Comparison of ENCODE assay signal across 22 cellular contexts in the genomic region with DNA sequence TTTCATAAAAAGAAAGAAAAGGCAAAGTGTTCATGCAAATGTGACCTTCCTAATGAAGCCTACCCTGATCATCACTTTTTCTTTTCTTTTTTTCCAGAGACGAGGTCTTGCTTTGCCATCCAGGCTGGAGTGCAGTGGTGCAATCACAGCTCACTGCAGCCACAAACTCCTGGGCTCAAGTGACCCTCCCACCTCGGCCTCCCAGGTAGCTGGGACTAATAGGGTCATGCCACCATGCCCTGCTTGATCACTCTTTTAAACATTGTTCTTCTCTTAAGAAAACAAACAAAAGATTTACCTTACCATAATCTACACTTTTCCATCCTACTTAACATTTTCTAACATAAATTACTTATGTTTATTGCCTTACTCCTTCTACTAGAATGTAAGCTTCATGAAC.
"Had no signal": no experiment of that assay in that cellular context is flagged by ENCODE, and none has a peak within 500 bp of the region (broad histone marks: within the 10 kb centered on the region; RNA-seq: fewer than 3 reads in every experiment).

No MANE protein-coding gene starts in this region.

- DNase-seq: cortex of kidney; effector memory CD8-positive, alpha-beta T cell; erythroblast; esophagus squamous epithelium; foreskin melanocyte; glutamatergic neuron; heart right ventricle; hypothalamus; immature natural killer cell; islet precursor cell; kidney glomerular epithelial cell; left colon; left ventricle myocardium superior; pancreas; stimulated activated CD4-positive, alpha-beta T cell treated with anti-CD3 and anti-CD28 coated beads, Interleukin-2, amount 100 ng/mL, for 24 hours; stimulated activated CD4-positive, alpha-beta T cell treated with anti-CD3 and anti-CD28 coated beads, Interleukin-4, amount 100 ng/mL, for 24 hours; transverse colon had no signal

- H3K4me3 Mint-ChIP-seq: effector memory CD8-positive, alpha-beta T cell; immature natural killer cell; memory B cell; natural killer cell treated with Interleukin-12 subunit alpha and Interleukin-12 subunit beta and Interleukin-15 and Interleukin-18, amount 100 ng/mL, for 72 hours; neural crest cell; stimulated activated effector memory CD8-positive, alpha-beta T cell treated with anti-CD3 and anti-CD28 coated beads, Interleukin-12 subunit alpha, Interleukin-12 subunit beta, amount 100 ng/mL, for 72 hours; stimulated activated naive CD8-positive, alpha-beta T cell treated with anti-CD3 and anti-CD28 coated beads, Interleukin-15, Interleukin-2, amounts not matched to agents 100 ng/mL and 50 ng/mL, for 24 hours had no signal

- H3K9me3 Mint-ChIP-seq: effector memory CD8-positive, alpha-beta T cell; immature natural killer cell; memory B cell; natural killer cell treated with Interleukin-12 subunit alpha and Interleukin-12 subunit beta and Interleukin-15 and Interleukin-18, amount 100 ng/mL, for 72 hours; neural crest cell; stimulated activated effector memory CD8-positive, alpha-beta T cell treated with anti-CD3 and anti-CD28 coated beads, Interleukin-12 subunit alpha, Interleukin-12 subunit beta, amount 100 ng/mL, for 72 hours; stimulated activated naive CD8-positive, alpha-beta T cell treated with anti-CD3 and anti-CD28 coated beads, Interleukin-15, Interleukin-2, amounts not matched to agents 100 ng/mL and 50 ng/mL, for 24 hours had no signal

- H3K36me3 Mint-ChIP-seq: natural killer cell treated with Interleukin-12 subunit alpha and Interleukin-12 subunit beta and Interleukin-15 and Interleukin-18, amount 100 ng/mL, for 72 hours; stimulated activated effector memory CD8-positive, alpha-beta T cell treated with anti-CD3 and anti-CD28 coated beads, Interleukin-12 subunit alpha, Interleukin-12 subunit beta, amount 100 ng/mL, for 72 hours had no signal

- H3K27ac Mint-ChIP-seq: effector memory CD8-positive, alpha-beta T cell; immature natural killer cell; natural killer cell treated with Interleukin-12 subunit alpha and Interleukin-12 subunit beta and Interleukin-15 and Interleukin-18, amount 100 ng/mL, for 72 hours; stimulated activated effector memory CD8-positive, alpha-beta T cell treated with anti-CD3 and anti-CD28 coated beads, Interleukin-12 subunit alpha, Interleukin-12 subunit beta, amount 100 ng/mL, for 72 hours; stimulated activated naive CD8-positive, alpha-beta T cell treated with anti-CD3 and anti-CD28 coated beads, Interleukin-15, Interleukin-2, amounts not matched to agents 100 ng/mL and 50 ng/mL, for 24 hours had no signal

- H3K4me1 Mint-ChIP-seq: immature natural killer cell; neural crest cell; stimulated activated effector memory CD8-positive, alpha-beta T cell treated with anti-CD3 and anti-CD28 coated beads, Interleukin-12 subunit alpha, Interleukin-12 subunit beta, amount 100 ng/mL, for 72 hours had no signal

- H3K27me3 Mint-ChIP-seq: effector memory CD8-positive, alpha-beta T cell; memory B cell; natural killer cell treated with Interleukin-12 subunit alpha and Interleukin-12 subunit beta and Interleukin-15 and Interleukin-18, amount 100 ng/mL, for 72 hours; stimulated activated naive CD8-positive, alpha-beta T cell treated with anti-CD3 and anti-CD28 coated beads, Interleukin-15, Interleukin-2, amounts not matched to agents 100 ng/mL and 50 ng/mL, for 24 hours had no signal

- ATAC-seq: effector memory CD8-positive, alpha-beta T cell; heart right ventricle; left colon; left ventricle myocardium superior; natural killer cell treated with Interleukin-12 subunit alpha and Interleukin-12 subunit beta and Interleukin-15 and Interleukin-18, amount 100 ng/mL, for 72 hours; pancreas; stimulated activated effector memory CD8-positive, alpha-beta T cell treated with anti-CD3 and anti-CD28 coated beads, Interleukin-12 subunit alpha, Interleukin-12 subunit beta, amount 100 ng/mL, for 72 hours had no signal
